Comparison of ENCODE assay signal across 20 cellular contexts in genomic region chr19:5329141-5329540, GRCh38. TPM values are rescaled to one million over a fixed set of nuclear protein-coding genes. Genes with fewer than 3 reads are reported as not detected.
DNase-seq lines count a peak whose midpoint lies in the region; ATAC-seq, FAIRE-seq and TF ChIP-seq lines count a peak whose summit lies in the region.
"Had no signal": no experiment of that assay in that cellular context is flagged by ENCODE, and none has a peak within 500 bp of the region (broad histone marks: within the 10 kb centered on the region; RNA-seq: fewer than 3 reads in every experiment).

No MANE protein-coding gene starts in this region.

- CTCF ChIA-PET in HepG2 (lab: Yijun Ruan, JAX; ENCODE audit: low intra/inter-chr PET ratio, low total read pairs): no interaction called here

- TF ChIP-seq POLR2A in HepG2 (IDR thresholded peaks at IDR 0.05; ENCODE audit: insufficient read depth in 1 of 2, low read depth in 2 of 2, low read length in 2 of 2) (no peak), right lobe of liver (IDR thresholded peaks at IDR 0.05) (no peak), thyroid gland (IDR thresholded peaks at IDR 0.05) (no peak)

- H4K91ac ChIP-seq in trophoblast cell (ENCODE audit: low read depth, low read length): no peak overlapping the region

- no peaks in the 10 kb centered on the region for H3K9me3 ChIP-seq in HepG2 (ENCODE audit: low read length)
- H3K9me3 ChIP-seq in right lobe of liver: no peaks in the 10 kb centered on the region
- peaks cover 5% of the 10 kb centered on the region for H3K9me3 ChIP-seq in trophoblast cell (ENCODE audit: insufficient read depth, low read depth, low read length)
- H3K9me3 ChIP-seq in thyroid gland: no peaks in the 10 kb centered on the region
- H3K9me3 ChIP-seq: A549 had no signal

- DNase-seq in HepG2 (ENCODE audit: low spot score) (no peak), right lobe of liver (no peak), left kidney (ENCODE audit: low read depth, low spot score) (peak; percentile 40), trophoblast cell (peak; percentile 57 to 74), C1 segment of cervical spinal cord (lab: John Stamatoyannopoulos, UW) (no peak), thyroid gland (no peak)
- DNase-seq: AML-193; CD4-positive, alpha-beta memory T cell; DMS79 treated with DMSO at 0.1 percent for 48 hours; GF-D8; HCEC 1CT; HFFc6 had no signal

- H3K4me2 ChIP-seq in HepG2 (ENCODE audit: low read depth, low read length) (no peak overlapping the region), trophoblast cell (ENCODE audit: low read length) (no peak overlapping the region)
- H3K4me2 ChIP-seq: A549 had no signal

- no peak for TF ChIP-seq EP300 in HepG2 (IDR thresholded peaks at IDR 0.05; ENCODE audit: low read depth in 2 of 2, low read length in 2 of 2)
- no peak for TF ChIP-seq EP300 in HepG2 (CRISPR knock-in tag; IDR thresholded peaks at IDR 0.05; ENCODE audit: borderline replicate concordance)

- POLR2A ChIA-PET in HepG2 (lab: Yijun Ruan, JAX): no interaction called here

- H3K36me3 ChIP-seq in HepG2 (replicated peaks in 1 of 2; ENCODE audit: control insufficient read depth in 1 of 2, insufficient read depth in 2 of 2, low read length in 2 of 2) (peaks cover 0 to 3% of the 10 kb centered on the region in 2 experiments; a peak in 2 of 5 replicates), right lobe of liver (no peaks in the 10 kb centered on the region), trophoblast cell (ENCODE audit: control insufficient read depth in 1 of 2, insufficient read depth in 2 of 2, low read length in 2 of 2) (no peaks in the 10 kb centered on the region), thyroid gland (no peaks in the 10 kb centered on the region)

- H4K8ac ChIP-seq in trophoblast cell (ENCODE audit: low read depth, low read length): no peak overlapping the region

- H3K27me3 Mint-ChIP-seq in brain: no peaks in the 10 kb centered on the region

- peaks cover 18% of the 10 kb centered on the region for H3K4me1 Mint-ChIP-seq in brain
- H3K4me1 Mint-ChIP-seq: CD14-positive monocyte; CD4-positive, alpha-beta memory T cell had no signal

- H3K18ac ChIP-seq in trophoblast cell (ENCODE audit: low read length): no peak overlapping the region

- H3K36me3 Mint-ChIP-seq in brain: peaks cover 57% of the 10 kb centered on the region
- H3K36me3 Mint-ChIP-seq: CD14-positive monocyte, IgD-negative memory B cell had no signal

- H3K23ac ChIP-seq in trophoblast cell (ENCODE audit: low read length): no peak overlapping the region

- H3K9me3 Mint-ChIP-seq in brain: peaks cover 0 to 5% (median 0%) of the 10 kb centered on the region in 5 experiments
- H3K9me3 Mint-ChIP-seq: HFFc6 had no signal

- no peaks in the 10 kb centered on the region for H3K79me1 ChIP-seq in trophoblast cell (ENCODE audit: low read length)

- no peak overlapping the region for H3K4ac ChIP-seq in trophoblast cell (ENCODE audit: low read depth, low read length)

- H3K9ac ChIP-seq in HepG2 (ENCODE audit: insufficient read depth, low read depth, low read length) (no peak overlapping the region), trophoblast cell (ENCODE audit: low read length) (no peak overlapping the region)

- H3K27me3 ChIP-seq in HepG2 (ENCODE audit: control insufficient read depth in 1 of 2, insufficient read depth in 2 of 2, low read length in 2 of 2) (no peaks in the 10 kb centered on the region), right lobe of liver (no peaks in the 10 kb centered on the region), trophoblast cell (ENCODE audit: insufficient read depth, low read length) (no peaks in the 10 kb centered on the region), thyroid gland (peaks cover 4% of the 10 kb centered on the region)

- no peak overlapping the region for H2BK12ac ChIP-seq in trophoblast cell (ENCODE audit: low read length)

- H3K79me2 ChIP-seq in HepG2 (ENCODE audit: insufficient read depth, low read length): no peaks in the 10 kb centered on the region
- H3K79me2 ChIP-seq in trophoblast cell (ENCODE audit: control insufficient read depth, insufficient read depth, low read length, poor library complexity): no peaks in the 10 kb centered on the region

- H4K20me1 ChIP-seq in HepG2 (ENCODE audit: insufficient read depth, low read length): peaks cover 14% of the 10 kb centered on the region; the same call in 1 of the 2 replicates

- no TSS peak for BruUV-seq in HepG2 (replicated peaks; lab: Mats Ljungman, UMichigan)

- H4K12ac ChIP-seq in trophoblast cell (ENCODE audit: low read depth, low read length): no peak overlapping the region

- H2AK5ac ChIP-seq in trophoblast cell (ENCODE audit: low read length): no peak overlapping the region

- no peak overlapping the region for H3K14ac ChIP-seq in trophoblast cell (ENCODE audit: low read length)

- 94% methylated on average over 9 of the region's 11 CpGs for WGBS in HepG2 (ENCODE audit: low lambda C conversion rate)
- 100% methylated on average over 1 of the region's 11 CpGs for WGBS in right lobe of liver (ENCODE audit: insufficient coverage, low coverage, low lambda C conversion rate, missing lambda C conversion rate)
- no CpG with 5 or more reads among the region's 11 CpGs for WGBS in trophoblast cell (ENCODE audit: extremely low coverage, insufficient coverage, insufficient read length)
- 90% methylated on average over 11 of the region's 11 CpGs for WGBS in thyroid gland, 2 donors

- no peak overlapping the region for H2BK5ac ChIP-seq in trophoblast cell (ENCODE audit: low read depth, low read length, poor library complexity)

- ATAC-seq in HepG2 (no peak), right lobe of liver (no peak), HG03460 (IDR thresholded peaks at IDR 0.05; ENCODE audit: unreplicated experiment) (no peak)
- ATAC-seq: A549 had no signal

- peak overlapping the region in 3 of 5 experiments; percentile 18 to 75 (median 74) for H3K27ac Mint-ChIP-seq in brain
- H3K27ac Mint-ChIP-seq: CD14-positive monocyte; CD4-positive, alpha-beta memory T cell; HFFc6; IgD-negative memory B cell had no signal

- no peak for TF ChIP-seq CTCF in HepG2 (CRISPR knock-in tag; IDR thresholded peaks at IDR 0.05)
- no peak for TF ChIP-seq CTCF in right lobe of liver (IDR thresholded peaks at IDR 0.05)
- TF ChIP-seq CTCF in brain (conservative IDR thresholded peaks at IDR 0.05): no peak
- no peak for TF ChIP-seq CTCF in thyroid gland (IDR thresholded peaks at IDR 0.05)

- TF ChIP-seq RAD21 in HepG2 (CRISPR knock-in tag; IDR thresholded peaks at IDR 0.05): no peak

- H3K4me1 ChIP-seq in HepG2 (ENCODE audit: insufficient read depth, low read length) (no peaks in the 10 kb centered on the region), right lobe of liver (no peaks in the 10 kb centered on the region), trophoblast cell (ENCODE audit: control insufficient read depth in 1 of 2, insufficient read depth in 2 of 2, low read length in 2 of 2) (no peaks in the 10 kb centered on the region), thyroid gland (no peaks in the 10 kb centered on the region)
- H3K4me1 ChIP-seq: A549 had no signal

- H3K27ac ChIP-seq in HepG2 (ENCODE audit: extremely low read length, insufficient read depth, low read length) (no peak overlapping the region), right lobe of liver (no peak overlapping the region), trophoblast cell (ENCODE audit: low read depth, low read length) (no peak overlapping the region), thyroid gland (no peak overlapping the region)
- H3K27ac ChIP-seq: 22Rv1, A549 had no signal

- no peak overlapping the region for H3K4me3 Mint-ChIP-seq in brain
- H3K4me3 Mint-ChIP-seq: CD14-positive monocyte; CD4-positive, alpha-beta memory T cell; HFFc6; IgD-negative memory B cell had no signal

- in situ Hi-C loops in HepG2 (cut with HindIII; ENCODE audit: extremely low pct_ligation_motif_present, low pct_unique_long_range_greater_than_20kb): no loop called here

- no peak overlapping the region for H2BK120ac ChIP-seq in trophoblast cell (ENCODE audit: insufficient read depth, low read length, poor library complexity)

- intact Hi-C loops in HepG2 (cut with micrococcal nuclease; ENCODE audit: unreplicated experiment): no loop called here
- intact Hi-C loops in right lobe of liver (cut with DNase I): no loop called here
- intact Hi-C loops in thyroid gland (cut with DNase I): no loop called here

- FAIRE-seq in HepG2 (lab: Jason Lieb, UNC): no peak
- FAIRE-seq: A549, GM19239, HTR-8/SVneo had no signal

- H3K4me3 ChIP-seq in HepG2 (replicated peaks in 1 of 3; ENCODE audit: insufficient read depth in 1 of 3, low read depth in 2 of 3, low read length in 3 of 3) (no peak overlapping the region), right lobe of liver (no peak overlapping the region), trophoblast cell (ENCODE audit: low read depth, low read length) (no peak overlapping the region), thyroid gland (replicated peaks in 1 of 3) (no peak overlapping the region)
- H3K4me3 ChIP-seq: A549 had no signal

- no peak overlapping the region for H2AFZ ChIP-seq in HepG2 (ENCODE audit: low read length)
- H2AFZ ChIP-seq in trophoblast cell (ENCODE audit: insufficient read depth, low read length, poor library complexity): no peak overlapping the region

RNA-seq across cellular contexts. Expression of gene PTPRS, which starts 11.5 kb away (rescaled TPM):
- total RNA-seq in HepG2 (2016; rRNA removed; fragmentation: Illumina TruSeq; extraction: Trizol) (21.3 and 32.7 TPM in 2 replicates), right lobe of liver (10 to 100 TPM in 5 of 6 experiments, 1 to 10 TPM in 1; 6.1 to 39.9 (median 22.1) TPM), thyroid gland (100 to 1,000 TPM; 182 to 387 (median 289) TPM)
- total RNA-seq in HepG2 (2016; cell fraction: cytosol; rRNA removed; fragmentation: Illumina TruSeq; extraction: Trizol; ENCODE audit: low read depth): 8.8 and 10.2 TPM in 2 replicates
- total RNA-seq in HepG2 (2016; cell fraction: insoluble cytoplasmic fraction; rRNA removed; fragmentation: Illumina TruSeq; extraction: Trizol): 17.7 and 32.1 TPM in 2 replicates
- 21.8 and 23.0 TPM in 2 replicates for total RNA-seq in HepG2 (2016; cell fraction: membrane; rRNA removed; fragmentation: Illumina TruSeq; extraction: Trizol)
- total RNA-seq in HepG2 (2016; cell fraction: nucleus; rRNA removed; fragmentation: Illumina TruSeq; extraction: Trizol): 57.4 and 62.6 TPM in 2 replicates
- polyA plus RNA-seq in HepG2 (2011; rRNA removed) (43.9 and 63.5 TPM in 2 replicates), brain (ENCODE audit: insufficient read depth, low read depth, low replicate concordance) (52.5 TPM)
- 36.8 and 40.6 TPM in 2 replicates for polyA plus RNA-seq in HepG2 (2011; cell fraction: cytosol; rRNA removed)
- polyA plus RNA-seq in HepG2 (2011; cell fraction: nucleus; rRNA removed): 194 and 221 TPM in 2 replicates
- polyA plus RNA-seq in HepG2 (2012): 24.6 and 49.4 TPM in 2 replicates
- polyA plus RNA-seq in HepG2 (2016; cell fraction: cytosol; fragmentation: Illumina TruSeq; extraction: Trizol; ENCODE audit: low read depth): 4.6 and 4.7 TPM in 2 replicates
- polyA plus RNA-seq in HepG2 (2016; cell fraction: insoluble cytoplasmic fraction; fragmentation: Illumina TruSeq; extraction: Trizol; ENCODE audit: low read depth): 8.4 and 10.5 TPM in 2 replicates
- polyA plus RNA-seq in HepG2 (2016; cell fraction: membrane; fragmentation: Illumina TruSeq; extraction: Trizol; ENCODE audit: low read depth): 5.1 and 5.2 TPM in 2 replicates
- 68.7 and 77.5 TPM in 2 replicates for polyA plus RNA-seq in HepG2 (2016; cell fraction: nucleus; fragmentation: Illumina TruSeq; extraction: Trizol; ENCODE audit: insufficient read depth, low read depth)
- polyA minus RNA-seq in HepG2 (2011; rRNA and poly(A)+ RNA removed; ENCODE audit: low replicate concordance): 65.7 and 175 TPM in 2 replicates
- 79.6 and 103 TPM in 2 replicates for polyA minus RNA-seq in HepG2 (2011; cell fraction: cytosol; rRNA and poly(A)+ RNA removed)
- polyA minus RNA-seq in HepG2 (2011; cell fraction: nucleus; rRNA and poly(A)+ RNA removed): 55.6 and 71.9 TPM in 2 replicates
- polyA plus RNA-seq in trophoblast cell (2013): 17.3 and 18.1 TPM in 2 replicates
- polyA plus RNA-seq: CD14-positive monocyte had no signal

Comparison
In these comparisons a context has a peak if more than half of its experiments do, and no peak if none do; other contexts are left out.
1. DNase-seq: peak in left kidney (single experiment) and trophoblast cell (2 of 2); none in HepG2 (single experiment), right lobe of liver (0 of 3), C1 segment of cervical spinal cord (0 of 14) and thyroid gland (0 of 2).